In the genomic region with DNA sequence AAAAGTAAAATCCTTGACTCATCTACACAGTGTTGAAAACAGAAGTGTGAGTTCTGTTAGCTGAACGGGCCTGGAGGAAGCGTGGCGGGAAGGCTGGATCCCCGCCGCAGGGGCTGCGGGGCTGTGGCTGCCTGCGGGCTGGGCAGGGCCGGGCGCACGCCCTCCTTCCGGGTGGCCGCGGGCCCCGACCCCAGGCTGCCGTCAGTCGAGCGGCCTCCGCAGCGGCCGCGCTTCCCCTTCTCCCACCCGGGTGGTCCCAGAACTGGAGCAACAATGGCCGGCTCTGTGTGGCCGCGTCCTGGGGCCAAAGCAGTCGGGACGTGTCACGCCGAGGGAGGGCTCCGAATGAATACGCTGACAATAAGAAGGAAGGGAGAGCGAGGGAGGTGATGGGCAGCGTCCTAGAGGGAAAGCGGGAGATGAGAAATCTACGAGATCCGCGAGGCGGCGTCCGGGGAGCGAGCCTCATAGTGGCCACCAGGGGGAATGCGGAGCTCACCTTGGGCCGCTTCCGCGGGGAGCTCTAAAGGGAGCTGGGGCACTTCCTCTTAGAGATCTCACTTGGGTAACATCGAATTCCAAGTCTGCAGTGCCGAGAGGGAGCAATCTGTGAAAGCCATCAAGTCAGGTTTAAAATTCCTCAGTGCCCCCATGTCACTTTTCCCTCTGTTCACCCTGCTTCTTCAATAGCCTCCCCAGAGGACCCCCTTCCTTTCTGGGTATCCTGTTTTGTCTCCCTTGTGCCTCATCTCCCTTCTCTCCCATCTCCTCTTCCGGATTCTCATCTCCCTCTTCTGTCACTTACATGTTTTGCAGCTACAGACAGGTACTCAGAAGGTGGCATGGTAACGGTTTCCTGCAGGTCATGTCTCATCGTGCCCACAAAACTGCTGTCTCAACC, we compare ENCODE assay signal across 8 cellular contexts.
DNase-seq lines count a peak whose midpoint lies in the region; ATAC-seq and TF ChIP-seq lines count a peak whose summit lies in the region.

No MANE protein-coding gene starts in this region.

- H3K4me3 Mint-ChIP-seq in GM23338 = peak overlapping the region; percentile 80
- H3K4me3 Mint-ChIP-seq in activated naive CD4-positive, alpha-beta T cell treated with anti-CD3 and anti-CD28 coated beads for 36 hours = peak overlapping the region; percentile 81

- no peaks in the 10 kb centered on the region for H3K36me3 ChIP-seq in GM23338 (ENCODE audit: insufficient read depth)
- no peaks in the 10 kb centered on the region for H3K36me3 ChIP-seq in neuronal stem cell (replicated peaks in 1 of 2; ENCODE audit: control insufficient read depth in 2 of 2, insufficient read depth in 2 of 2, low read length in 2 of 2)

- CTCF ChIA-PET in activated naive CD4-positive, alpha-beta T cell treated with anti-CD3 and anti-CD28 coated beads for 36 hours (lab: Charles Lee) = interaction anchor here (0.5 to 1.7 kb wide), 25 partner anchors 8 to 611 kb away, joined by 3 to 11 read pairs (median 3); a partner anchor contains a TSS

- H3K79me1 ChIP-seq in neuronal stem cell (ENCODE audit: low read depth, low read length) = no peaks in the 10 kb centered on the region

- H3K36me3 Mint-ChIP-seq in GM23338 (ENCODE audit: low read depth) = no peaks in the 10 kb centered on the region
- H3K36me3 Mint-ChIP-seq in activated naive CD4-positive, alpha-beta T cell treated with anti-CD3 and anti-CD28 coated beads for 36 hours (ENCODE audit: low read depth) = no peaks in the 10 kb centered on the region

- no peaks in the 10 kb centered on the region for H3K9me3 ChIP-seq in neuronal stem cell (replicated peaks in 1 of 2; ENCODE audit: control insufficient read depth in 2 of 2, insufficient read depth in 1 of 2, low read depth in 1 of 2, low read length in 2 of 2)

- DNase-seq in EH (ENCODE audit: low read depth) (peak; percentile 70), GM23338 (ENCODE audit: low spot score) (peak; percentile 96), LHCN-M2 (ENCODE audit: low read depth) (peak; percentile 82), SIG-M5 (lab: John Stamatoyannopoulos, UW) (peak; percentile 28), germinal center (ENCODE audit: low spot score) (peak; percentile 86), neuronal stem cell (ENCODE audit: low spot score) (peak; percentile 77), substantia nigra (lab: John Stamatoyannopoulos, UW) (peak; percentile 23 to 83 (median 68))
- peak; percentile 79 for DNase-seq in activated naive CD4-positive, alpha-beta T cell treated with anti-CD3 and anti-CD28 coated beads for 36 hours

- H3K27ac ChIP-seq in GM23338 (ENCODE audit: low read depth) (no peak overlapping the region), neuronal stem cell (replicated peaks; ENCODE audit: low read length) (no peak overlapping the region), substantia nigra (ENCODE audit: low read depth, low read length, poor library complexity, severe bottlenecking) (peak overlapping the region; percentile 89)

- peaks cover 17% of the 10 kb centered on the region for H3K27me3 Mint-ChIP-seq in GM23338 (ENCODE audit: insufficient read depth, low read depth, poor library complexity)
- H3K27me3 Mint-ChIP-seq in activated naive CD4-positive, alpha-beta T cell treated with anti-CD3 and anti-CD28 coated beads for 36 hours (ENCODE audit: low read depth) = peaks cover 37% of the 10 kb centered on the region

- no peaks in the 10 kb centered on the region for H3K9me2 ChIP-seq in GM23338 (ENCODE audit: insufficient read depth)

- H3K9me3 Mint-ChIP-seq in GM23338 = no peaks in the 10 kb centered on the region
- H3K9me3 Mint-ChIP-seq in activated naive CD4-positive, alpha-beta T cell treated with anti-CD3 and anti-CD28 coated beads for 36 hours = no peaks in the 10 kb centered on the region

- peaks cover 11% of the 10 kb centered on the region for H3K4me1 ChIP-seq in GM23338 (ENCODE audit: insufficient read depth)
- H3K4me1 ChIP-seq in neuronal stem cell (ENCODE audit: control insufficient read depth in 2 of 2, insufficient read depth in 1 of 2, low read depth in 1 of 2, low read length in 2 of 2) = peaks cover 2 to 12% of the 10 kb centered on the region in 2 donors

- H2BK120ac ChIP-seq in neuronal stem cell (ENCODE audit: low read depth, low read length) = no peak overlapping the region

- H4K8ac ChIP-seq in neuronal stem cell (ENCODE audit: low read depth, low read length) = no peak overlapping the region

- intact Hi-C loops in activated naive CD4-positive, alpha-beta T cell treated with anti-CD3 and anti-CD28 coated beads for 36 hours (cut with micrococcal nuclease) = loop anchor here (1.0 to 5.0 kb wide), 5 partner anchors 84 to 613 kb away; a partner anchor contains a TSS

- peak overlapping the region; percentile 41; the same call in 1 of the 2 replicates for H3K27ac Mint-ChIP-seq in GM23338
- H3K27ac Mint-ChIP-seq in activated naive CD4-positive, alpha-beta T cell treated with anti-CD3 and anti-CD28 coated beads for 36 hours = no peak overlapping the region

- peaks cover 2% of the 10 kb centered on the region; the same call in 1 of the 2 replicates for H3F3A ChIP-seq in GM23338 (replicated peaks; ENCODE audit: low read depth)

- WGBS in neuronal stem cell (ENCODE audit: extremely low coverage in 2 of 2, insufficient read length in 2 of 2, insufficient replicate concordance in 1 of 2), 2 donors = no CpG with 5 or more reads among the region's 50 CpGs

- peaks cover 27% of the 10 kb centered on the region for H3K27me3 ChIP-seq in GM23338 (ENCODE audit: insufficient read depth)
- H3K27me3 ChIP-seq in neuronal stem cell (ENCODE audit: control insufficient read depth in 3 of 3, insufficient read depth in 3 of 3, low read depth in 1 of 3, low read length in 3 of 3) = peaks cover 0 to 22% (median 9%) of the 10 kb centered on the region in 3 experiments

- peak overlapping the region; percentile 84 for H3K4me2 ChIP-seq in GM23338
- peak overlapping the region; percentile 56 for H3K4me2 ChIP-seq in neuronal stem cell (ENCODE audit: insufficient read depth, low read length, poor library complexity, severe bottlenecking)

- H3K79me2 ChIP-seq in GM23338 (replicated peaks; ENCODE audit: insufficient read depth) = no peaks in the 10 kb centered on the region

- peak overlapping the region; percentile 79 for H3K18ac ChIP-seq in neuronal stem cell (ENCODE audit: low read length)

- TF ChIP-seq CTCF in GM23338 (conservative IDR thresholded peaks at IDR 0.05; ENCODE audit: low read depth in 2 of 2) = peak; percentile 69 to 74

- H2AFZ ChIP-seq in GM23338 (peak overlapping the region; percentile 95), neuronal stem cell (ENCODE audit: low read length) (peak overlapping the region; percentile 96)

- H2BK15ac ChIP-seq in neuronal stem cell (ENCODE audit: low read length) = no peak overlapping the region

- peak; percentile 79 for ATAC-seq in GM23338

- no peak overlapping the region for H4K91ac ChIP-seq in neuronal stem cell (ENCODE audit: low read depth, low read length, poor library complexity)

- peaks cover 19% of the 10 kb centered on the region for H3K4me1 Mint-ChIP-seq in GM23338
- H3K4me1 Mint-ChIP-seq in activated naive CD4-positive, alpha-beta T cell treated with anti-CD3 and anti-CD28 coated beads for 36 hours (ENCODE audit: low read depth) = peaks cover 12% of the 10 kb centered on the region

- no peak overlapping the region for H2BK5ac ChIP-seq in neuronal stem cell (ENCODE audit: low read length)

- no peak overlapping the region for H3K4ac ChIP-seq in neuronal stem cell (ENCODE audit: low read length)

- no peak overlapping the region for H2AK5ac ChIP-seq in neuronal stem cell (ENCODE audit: low read depth, low read length)

- no peak overlapping the region for H3K14ac ChIP-seq in neuronal stem cell (ENCODE audit: low read length)

- H3K23ac ChIP-seq in neuronal stem cell (ENCODE audit: low read depth, low read length, poor library complexity) = no peak overlapping the region

- H3K4me3 ChIP-seq in GM23338 (peak overlapping the region; percentile 75), neuronal stem cell (ENCODE audit: low read length in 2 of 2) (peak overlapping the region; percentile 52 to 79)

- H3K9ac ChIP-seq in neuronal stem cell (ENCODE audit: low read depth, low read length, poor library complexity) = no peak overlapping the region

- H2BK12ac ChIP-seq in neuronal stem cell (ENCODE audit: low read length) = no peak overlapping the region

- H4K20me1 ChIP-seq in GM23338 (replicated peaks; ENCODE audit: insufficient read depth) = no peaks in the 10 kb centered on the region

TF ChIP-seq in GM23338, 12 proteins besides CTCF, POLR2A, EP300 and RAD21 (continues in another document):
- 0 out of 2 replicates have a peak, but pooled peaks have one; percentile 41 for TF ChIP-seq POLR2AphosphoS5 (IDR thresholded peaks at IDR 0.05; ENCODE audit: low read depth)
- no peak for TF ChIP-seq ZNF114 (CRISPR knock-in tag; IDR thresholded peaks at IDR 0.05)
- TF ChIP-seq, protein P1, sequence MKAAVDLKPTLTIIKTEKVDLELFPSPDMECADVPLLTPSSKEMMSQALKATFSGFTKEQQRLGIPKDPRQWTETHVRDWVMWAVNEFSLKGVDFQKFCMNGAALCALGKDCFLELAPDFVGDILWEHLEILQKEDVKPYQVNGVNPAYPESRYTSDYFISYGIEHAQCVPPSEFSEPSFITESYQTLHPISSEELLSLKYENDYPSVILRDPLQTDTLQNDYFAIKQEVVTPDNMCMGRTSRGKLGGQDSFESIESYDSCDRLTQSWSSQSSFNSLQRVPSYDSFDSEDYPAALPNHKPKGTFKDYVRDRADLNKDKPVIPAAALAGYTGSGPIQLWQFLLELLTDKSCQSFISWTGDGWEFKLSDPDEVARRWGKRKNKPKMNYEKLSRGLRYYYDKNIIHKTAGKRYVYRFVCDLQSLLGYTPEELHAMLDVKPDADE (IDR thresholded peaks at IDR 0.05) = 0 out of 2 replicates have a peak, but pooled peaks have one; percentile 32
- TF ChIP-seq CREB1 (CRISPR knock-in tag; IDR thresholded peaks at IDR 0.05; ENCODE audit: low read depth) = peak; percentile 33; the same call in 1 of the 2 replicates

Comparison
In these comparisons a context has a peak if more than half of its experiments do, and no peak if none do; other contexts are left out.
1. DNase-seq: peak in every context shown above with its lines; median percentile 96 in GM23338; 86 in germinal center; 82 in LHCN-M2; 79 in activated naive CD4-positive, alpha-beta T cell treated with anti-CD3 and anti-CD28 coated beads for 36 hours; 77 in neuronal stem cell; 70 in EH; 68 in substantia nigra; 28 in SIG-M5.